ENCODE assay signal across 9 cellular contexts in genomic region chr5:113378960-113379541, GRCh38. TPM values are rescaled to one million over a fixed set of nuclear protein-coding genes. Genes with fewer than 3 reads are reported as not detected.
DNase-seq lines count a peak whose midpoint lies in the region; ATAC-seq lines count a peak whose summit lies in the region.
"Had no signal": no experiment of that assay in that cellular context is flagged by ENCODE, and none has a peak within 500 bp of the region (broad histone marks: within the 10 kb centered on the region; RNA-seq: fewer than 3 reads in every experiment).

No MANE protein-coding gene starts in this region.

- peak; percentile 46 for DNase-seq in DMS 273 treated with DMSO at 0.1 percent for 48 hours (lab: John Stamatoyannopoulos, UW)
- DNase-seq in KBM-7, result peak; percentile 67
- peak; percentile 35 for DNase-seq in SK-N-MC (ENCODE audit: low read depth, low spot score)
- DNase-seq in Right ventricle myocardium superior, result no peak
- DNase-seq in renal cortical epithelial cell (ENCODE audit: low read depth), result peak; percentile 64

- H3K9me3 ChIP-seq in SK-N-MC (ENCODE audit: low read depth, low read length), result no peaks in the 10 kb centered on the region

- peaks cover 11% of the 10 kb centered on the region for H3K27me3 Mint-ChIP-seq in activated naive CD4-positive, alpha-beta T cell treated with anti-CD3 and anti-CD28 coated beads, Interleukin-2, amount 50 U/mL, for 24 hours

- H3K9ac ChIP-seq in SK-N-MC (ENCODE audit: insufficient read length), result no peak overlapping the region

- H3K4me3 Mint-ChIP-seq in activated naive CD4-positive, alpha-beta T cell treated with anti-CD3 and anti-CD28 coated beads, Interleukin-2, amount 50 U/mL, for 24 hours, result peak overlapping the region; percentile 33

- H3K9me3 Mint-ChIP-seq in activated naive CD4-positive, alpha-beta T cell treated with anti-CD3 and anti-CD28 coated beads, Interleukin-2, amount 50 U/mL, for 24 hours, result no peaks in the 10 kb centered on the region

- H3K36me3 ChIP-seq in SK-N-MC (ENCODE audit: insufficient read depth, low read length), result no peaks in the 10 kb centered on the region

- peak; percentile 81 for ATAC-seq in GM21515 (IDR thresholded peaks at IDR 0.05; ENCODE audit: unreplicated experiment)
- ATAC-seq in Right ventricle myocardium superior (ENCODE audit: poor library complexity), result peak; percentile 62
- no peak for ATAC-seq in GM21619 (IDR thresholded peaks at IDR 0.05; ENCODE audit: unreplicated experiment)

- in situ Hi-C loops in KBM-7 (cut with MboI; ENCODE audit: low pct_unique_long_range_greater_than_20kb, low sequenced_read_pairs), result no loop called here

- no peak overlapping the region for H3K27ac Mint-ChIP-seq in activated naive CD4-positive, alpha-beta T cell treated with anti-CD3 and anti-CD28 coated beads, Interleukin-2, amount 50 U/mL, for 24 hours

- H3K4me3 ChIP-seq in SK-N-MC, result no peak overlapping the region

- intact Hi-C loops in Right ventricle myocardium superior (cut with DNase I), result loop anchor here (5.0 kb wide), 1 partner anchor 133 kb away; the partner anchor contains the start of gene YTHDC2

- no peak overlapping the region for H3K27ac ChIP-seq in SK-N-MC
- H3K27ac ChIP-seq: epithelial cell of prostate had no signal

- peaks cover 45% of the 10 kb centered on the region for H3K4me1 Mint-ChIP-seq in activated naive CD4-positive, alpha-beta T cell treated with anti-CD3 and anti-CD28 coated beads, Interleukin-2, amount 50 U/mL, for 24 hours

- H3K36me3 Mint-ChIP-seq in activated naive CD4-positive, alpha-beta T cell treated with anti-CD3 and anti-CD28 coated beads, Interleukin-2, amount 50 U/mL, for 24 hours, result no peaks in the 10 kb centered on the region

RNA-seq across cellular contexts. Expression of gene TSSK1B, which starts 55.7 kb away (rescaled TPM):
- total RNA-seq in Right ventricle myocardium superior (not detected), renal cortical epithelial cell (0.55 TPM in 1 of 2 replicates, not detected in the other)
